ENCODE assay signal across 17 cellular contexts in the genomic region with DNA sequence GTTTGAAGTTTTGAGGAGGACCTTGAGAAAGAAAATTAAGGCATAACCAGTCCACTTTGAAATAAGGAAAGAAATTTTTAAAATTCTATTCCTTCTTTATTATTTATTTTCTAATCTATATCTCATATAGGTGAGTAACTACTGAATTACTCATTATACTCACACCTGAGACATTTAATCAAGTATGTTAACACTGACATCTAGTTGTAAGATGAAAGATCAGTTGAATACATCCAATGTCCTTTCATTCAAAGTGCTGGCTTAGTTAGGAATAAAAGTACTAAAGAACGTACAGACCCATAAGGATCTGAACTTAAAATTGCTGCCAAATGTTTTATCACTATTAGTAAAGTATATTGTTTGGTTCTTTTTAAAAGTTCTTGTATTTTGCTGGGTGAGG. TPM values are rescaled to one million over a fixed set of nuclear protein-coding genes. Genes with fewer than 3 reads are reported as not detected.
DNase-seq lines count a peak whose midpoint lies in the region; ATAC-seq, FAIRE-seq and TF ChIP-seq lines count a peak whose summit lies in the region.
"Had no signal": no experiment of that assay in that cellular context is flagged by ENCODE, and none has a peak within 500 bp of the region (broad histone marks: within the 10 kb centered on the region; RNA-seq: fewer than 3 reads in every experiment).

No MANE protein-coding gene starts in this region.

- TF ChIP-seq EP300 in upper lobe of left lung (IDR thresholded peaks at IDR 0.05): no peak
- TF ChIP-seq EP300 in suprapubic skin (IDR thresholded peaks at IDR 0.05): no peak

- no peaks in the 10 kb centered on the region for H3K27me3 ChIP-seq in upper lobe of left lung
- H3K27me3 ChIP-seq in suprapubic skin: no peaks in the 10 kb centered on the region
- H3K27me3 ChIP-seq: SJSA1 had no signal

- ATAC-seq in GM21423 (IDR thresholded peaks at IDR 0.05; ENCODE audit: unreplicated experiment) (no peak), upper lobe of left lung (ENCODE audit: low FRiP score in 2 of 2) (no peak)
- ATAC-seq: HepG2 had no signal

- peaks cover 12 to 20% (median 17%) of the 10 kb centered on the region in 4 donors for H3K4me1 ChIP-seq in upper lobe of left lung
- H3K4me1 ChIP-seq in suprapubic skin: peaks cover 2% of the 10 kb centered on the region

- 93 to 100% methylated on average over 1 of the region's 1 CpG for WGBS in upper lobe of left lung, 2 donors
- WGBS in suprapubic skin: 98% methylated on average over 1 of the region's 1 CpG

- H3K9me3 ChIP-seq in upper lobe of left lung (no peaks in the 10 kb centered on the region), suprapubic skin (no peaks in the 10 kb centered on the region)
- H3K9me3 ChIP-seq: Caco-2, SJSA1 had no signal

- TF ChIP-seq CTCF in epithelial cell of esophagus (IDR thresholded peaks at IDR 0.05; ENCODE audit: insufficient read depth, low read depth, low read length, missing control alignments) (no peak), upper lobe of left lung (IDR thresholded peaks at IDR 0.05) (no peak), suprapubic skin (IDR thresholded peaks at IDR 0.05) (no peak)

- peak; percentile 61 for FAIRE-seq in RCC 7860 (lab: Jason Lieb, UNC)
- FAIRE-seq: HepG2 had no signal

- H3K27ac ChIP-seq in upper lobe of left lung (no peak overlapping the region), suprapubic skin (no peak overlapping the region)
- H3K27ac ChIP-seq: SJSA1 had no signal

- H3K4me3 ChIP-seq in epithelial cell of esophagus (ENCODE audit: low read length): no peak overlapping the region
- no peak overlapping the region for H3K4me3 ChIP-seq in upper lobe of left lung
- no peak overlapping the region for H3K4me3 ChIP-seq in suprapubic skin
- H3K4me3 ChIP-seq: SJSA1 had no signal

- no peak for TF ChIP-seq POLR2A in upper lobe of left lung (IDR thresholded peaks at IDR 0.05)
- no peak for TF ChIP-seq POLR2A in suprapubic skin (IDR thresholded peaks at IDR 0.05)

- DNase-seq in HT-29 (ENCODE audit: low spot score) (peak; percentile 31), RCC 7860 (ENCODE audit: low spot score) (no peak), epithelial cell of esophagus (ENCODE audit: low read depth) (peak; percentile 43), upper lobe of left lung (no peak), suprapubic skin (ENCODE audit: low spot score in 2 of 2) (no peak)
- no peak for DNase-seq in effector CD8-positive, alpha-beta T cell (lab: John Stamatoyannopoulos, UW)
- DNase-seq: Caco-2; CD4-positive, CD25-positive, alpha-beta regulatory T cell; GDM1; KBM-7; NCI-H1930; NCI-H226; NCI-H524; NCI-H82 had no signal

- H3K36me3 ChIP-seq in upper lobe of left lung: no peaks in the 10 kb centered on the region
- no peaks in the 10 kb centered on the region for H3K36me3 ChIP-seq in suprapubic skin
- H3K36me3 ChIP-seq: SJSA1 had no signal

RNA-seq across cellular contexts. Expression of gene TRDMT1, which starts 23.5 kb away (rescaled TPM):
- 1.3 and 3.2 TPM in 2 replicates for total RNA-seq in HT-29 (2014; rRNA removed; shearing (Covaris generic))
- total RNA-seq in upper lobe of left lung (10 to 100 TPM in 2 of 6 donors, 1 to 10 TPM in 4; 5.8 to 22.0 (median 7.4) TPM), suprapubic skin (1 to 10 TPM; 2.7 to 9.4 (median 4.0) TPM)

RNA-seq across cellular contexts. Expression of gene CUBN, which starts 48.4 kb away (rescaled TPM):
- total RNA-seq in HT-29 (2014; rRNA removed; shearing (Covaris generic)): under 0.01 TPM in 1 of 2 replicates, not detected in the other
- total RNA-seq in upper lobe of left lung (1 to 10 TPM; 1.0 to 9.4 (median 5.3) TPM), suprapubic skin (1 to 10 TPM; 1.1 to 8.4 (median 1.2) TPM)

RNA-seq across cellular contexts. Expression of gene VIM, which starts 50.0 kb away (rescaled TPM):
- 0.08 TPM in 1 of 2 replicates, not detected in the other for total RNA-seq in HT-29 (2014; rRNA removed; shearing (Covaris generic))
- total RNA-seq in upper lobe of left lung (1,000 to 10,000 TPM in 5 of 6 donors, 100 to 1,000 TPM in 1; 999 to 2,711 (median 1,731) TPM), suprapubic skin (1,000 to 10,000 TPM in 2 of 4 donors, 100 to 1,000 TPM in 2; 697 to 1,198 (median 1,024) TPM)
- total RNA-seq: HepG2 had no signal

Comparison
In these comparisons a context has a peak if more than half of its experiments do, and no peak if none do; other contexts are left out.
1. DNase-seq: peak in HT-29 (single experiment) and epithelial cell of esophagus (single experiment); none in RCC 7860 (single experiment), upper lobe of left lung (0 of 2), suprapubic skin (0 of 2) and effector CD8-positive, alpha-beta T cell (single experiment).
2. RNA of gene VIM, which starts 50.0 kb away (total RNA-seq): 999 to 2,711 TPM in upper lobe of left lung and 697 to 1,198 TPM in suprapubic skin; 0.08 TPM in HT-29; every median in the first group is over 100 times any median in the second.